In the genomic region with DNA sequence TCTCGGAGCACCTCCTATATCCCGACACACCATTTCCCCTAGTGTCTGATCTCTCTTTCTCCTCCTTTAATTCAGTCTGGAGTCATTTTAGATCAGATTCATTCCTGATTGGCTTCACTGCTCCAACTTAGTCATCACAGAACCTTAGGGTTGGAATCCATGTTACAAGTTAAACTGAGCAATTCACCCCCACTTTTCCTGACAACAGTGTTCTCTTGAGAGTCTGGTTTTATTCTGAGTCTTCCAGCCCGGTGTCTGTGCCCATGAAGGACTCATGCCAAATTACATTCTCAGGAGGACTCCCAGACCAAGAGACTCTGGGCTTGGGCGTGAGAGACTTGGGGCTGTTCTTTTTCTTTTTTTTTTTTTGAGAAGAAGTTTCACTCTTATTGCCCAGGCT, we compare ENCODE assay signal across 14 cellular contexts. TPM values are rescaled to one million over a fixed set of nuclear protein-coding genes. Genes with fewer than 3 reads are reported as not detected.
DNase-seq lines count a peak whose midpoint lies in the region; ATAC-seq, FAIRE-seq and TF ChIP-seq lines count a peak whose summit lies in the region.
"Had no signal": no experiment of that assay in that cellular context is flagged by ENCODE, and none has a peak within 500 bp of the region (broad histone marks: within the 10 kb centered on the region; RNA-seq: fewer than 3 reads in every experiment).

No MANE protein-coding gene starts in this region.

- H3K4me3 ChIP-seq in A549 (no peak overlapping the region), SJSA1 (no peak overlapping the region), prostate gland (no peak overlapping the region), H7 (ENCODE audit: insufficient read depth, low read depth, low read length) (no peak overlapping the region)

- peaks cover 23% of the 10 kb centered on the region for H3K36me3 Mint-ChIP-seq in activated CD4-positive, alpha-beta memory T cell treated with anti-CD3 and anti-CD28 coated beads, Interleukin-2, amount 10 ng/mL, durations not matched to agents 7 days and 5 days (ENCODE audit: low read depth)

- ATAC-seq in A549 (no peak), HG03571 (IDR thresholded peaks at IDR 0.05; ENCODE audit: unreplicated experiment) (no peak)
- ATAC-seq: T-helper 17 cell had no signal

- no peaks in the 10 kb centered on the region for H3K27me3 ChIP-seq in SJSA1 (replicated peaks)
- H3K27me3 ChIP-seq in prostate gland (replicated peaks; ENCODE audit: insufficient read depth) = no peaks in the 10 kb centered on the region
- no peaks in the 10 kb centered on the region for H3K27me3 ChIP-seq in H7 (ENCODE audit: control insufficient read depth, insufficient read depth, low read length)

- no peak for TF ChIP-seq RAD21 in A549 (conservative IDR thresholded peaks at IDR 0.05 in 1 of 2, IDR thresholded peaks at IDR 0.05 in 1 of 2)

- no peak for TF ChIP-seq EP300 in A549 (IDR thresholded peaks at IDR 0.05)

- CTCF ChIA-PET in A549 (lab: Yijun Ruan, JAX) = interaction anchor here (3.0 kb wide), 1 partner anchor 471 kb away, joined by 13 read pairs; no protein-coding TSS in a partner anchor
- CTCF ChIA-PET in activated CD4-positive, alpha-beta memory T cell treated with anti-CD3 and anti-CD28 coated beads, Interleukin-2, amount 10 ng/mL, durations not matched to agents 7 days and 5 days (lab: Charles Lee) = no interaction called here

- no peak for FAIRE-seq in A549 (lab: Jason Lieb, UNC)
- FAIRE-seq: GM12892 had no signal

- H3K27ac ChIP-seq in A549 = peak overlapping the region; percentile 98 to 99
- H3K27ac ChIP-seq in SJSA1 = peak overlapping the region; percentile 53
- peak overlapping the region; percentile 75 to 76 for H3K27ac ChIP-seq in prostate gland

- no peaks in the 10 kb centered on the region for H3K9me3 Mint-ChIP-seq in activated CD4-positive, alpha-beta memory T cell treated with anti-CD3 and anti-CD28 coated beads, Interleukin-2, amount 10 ng/mL, durations not matched to agents 7 days and 5 days

- peaks cover 76% of the 10 kb centered on the region for H3K4me1 ChIP-seq in A549
- H3K4me1 ChIP-seq in SJSA1 (replicated peaks) = peaks cover 65% of the 10 kb centered on the region
- peaks cover 7% of the 10 kb centered on the region for H3K4me1 ChIP-seq in prostate gland (replicated peaks)

- no peaks in the 10 kb centered on the region for H3K27me3 Mint-ChIP-seq in activated CD4-positive, alpha-beta memory T cell treated with anti-CD3 and anti-CD28 coated beads, Interleukin-2, amount 10 ng/mL, durations not matched to agents 7 days and 5 days
- H3K27me3 Mint-ChIP-seq: T-helper 17 cell had no signal

- WGBS in A549 (ENCODE audit: missing lambda C conversion rate) = 80% methylated on average over 4 of the region's 4 CpGs
- 78% methylated on average over 4 of the region's 4 CpGs for WGBS in prostate gland

- no peak overlapping the region for H3K4me3 Mint-ChIP-seq in activated CD4-positive, alpha-beta memory T cell treated with anti-CD3 and anti-CD28 coated beads, Interleukin-2, amount 10 ng/mL, durations not matched to agents 7 days and 5 days
- H3K4me3 Mint-ChIP-seq: T-helper 17 cell had no signal

- H3K4me2 ChIP-seq in A549 = peak overlapping the region; percentile 91

- POLR2A ChIA-PET in A549 (lab: Yijun Ruan, JAX) = no interaction called here
- POLR2A ChIA-PET in activated CD4-positive, alpha-beta memory T cell treated with anti-CD3 and anti-CD28 coated beads, Interleukin-2, amount 10 ng/mL, durations not matched to agents 7 days and 5 days (lab: Charles Lee) = no interaction called here

- no peak overlapping the region for H3K27ac Mint-ChIP-seq in activated CD4-positive, alpha-beta memory T cell treated with anti-CD3 and anti-CD28 coated beads, Interleukin-2, amount 10 ng/mL, durations not matched to agents 7 days and 5 days
- H3K27ac Mint-ChIP-seq: T-helper 17 cell had no signal

- H3K4me1 Mint-ChIP-seq in activated CD4-positive, alpha-beta memory T cell treated with anti-CD3 and anti-CD28 coated beads, Interleukin-2, amount 10 ng/mL, durations not matched to agents 7 days and 5 days = peaks cover 2% of the 10 kb centered on the region

- no peak for TF ChIP-seq POLR2A in A549 (IDR thresholded peaks at IDR 0.05; ENCODE audit: low read length)
- no peak for TF ChIP-seq POLR2A in prostate gland (IDR thresholded peaks at IDR 0.05)

- no peak for DNase-seq in A549 (ENCODE audit: low read depth in 1 of 2, low spot score in 1 of 2)
- no peak for DNase-seq in SJSA1 (ENCODE audit: low read depth in 1 of 2, low spot score in 2 of 2)
- peak; percentile 50 for DNase-seq in glomerular visceral epithelial cell (ENCODE audit: extremely low spot score)
- no peak for DNase-seq in prostate gland (ENCODE audit: low spot score)
- DNase-seq in H7 = no peak
- DNase-seq in LoVo (ENCODE audit: low spot score) = no peak
- DNase-seq in activated CD4-positive, alpha-beta memory T cell treated with anti-CD3 and anti-CD28 coated beads, Interleukin-2, amount 10 ng/mL, durations not matched to agents 7 days and 5 days = no peak
- DNase-seq: activated CD4-positive, alpha-beta T cell treated with anti-CD3 and anti-CD28 coated beads, Interleukin-2, amount 50 U/mL, for 4 hours; DND-41; GOT3; OCI-M1; T-helper 17 cell had no signal

- no peak for TF ChIP-seq CTCF in A549 (IDR thresholded peaks at IDR 0.05)
- no peak for TF ChIP-seq CTCF in prostate gland (IDR thresholded peaks at IDR 0.05)

- no peaks in the 10 kb centered on the region for H3K9me3 ChIP-seq in A549
- no peaks in the 10 kb centered on the region for H3K9me3 ChIP-seq in SJSA1 (replicated peaks)
- H3K9me3 ChIP-seq in prostate gland = no peaks in the 10 kb centered on the region

- intact Hi-C loops in prostate gland (cut with DNase I) = no loop called here

- H3K36me3 ChIP-seq in SJSA1 (peaks cover 43% of the 10 kb centered on the region), prostate gland (no peaks in the 10 kb centered on the region), H7 (replicated peaks; ENCODE audit: control insufficient read depth, insufficient read depth, low read length) (no peaks in the 10 kb centered on the region)

TF ChIP-seq in A549, 52 proteins besides CTCF, POLR2A, EP300 and RAD21 (continues in another document):
- TF ChIP-seq PHF8 (IDR thresholded peaks at IDR 0.05; ENCODE audit: borderline replicate concordance, low read depth) = no peak
- TF ChIP-seq SREBF2 (IDR thresholded peaks at IDR 0.05) = no peak
- TF ChIP-seq RARB (CRISPR knock-in tag; IDR thresholded peaks at IDR 0.05) = no peak
- no peak for TF ChIP-seq POLR2AphosphoS2 (conservative IDR thresholded peaks at IDR 0.05; ENCODE audit: low read length)
- TF ChIP-seq, protein P1, sequence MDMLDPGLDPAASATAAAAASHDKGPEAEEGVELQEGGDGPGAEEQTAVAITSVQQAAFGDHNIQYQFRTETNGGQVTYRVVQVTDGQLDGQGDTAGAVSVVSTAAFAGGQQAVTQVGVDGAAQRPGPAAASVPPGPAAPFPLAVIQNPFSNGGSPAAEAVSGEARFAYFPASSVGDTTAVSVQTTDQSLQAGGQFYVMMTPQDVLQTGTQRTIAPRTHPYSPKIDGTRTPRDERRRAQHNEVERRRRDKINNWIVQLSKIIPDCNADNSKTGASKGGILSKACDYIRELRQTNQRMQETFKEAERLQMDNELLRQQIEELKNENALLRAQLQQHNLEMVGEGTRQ (IDR thresholded peaks at IDR 0.05) = no peak
- TF ChIP-seq SMC3 (IDR thresholded peaks at IDR 0.05) = no peak
- no peak for TF ChIP-seq ZSCAN20 (CRISPR knock-in tag; IDR thresholded peaks at IDR 0.05)
- TF ChIP-seq, protein P2, sequence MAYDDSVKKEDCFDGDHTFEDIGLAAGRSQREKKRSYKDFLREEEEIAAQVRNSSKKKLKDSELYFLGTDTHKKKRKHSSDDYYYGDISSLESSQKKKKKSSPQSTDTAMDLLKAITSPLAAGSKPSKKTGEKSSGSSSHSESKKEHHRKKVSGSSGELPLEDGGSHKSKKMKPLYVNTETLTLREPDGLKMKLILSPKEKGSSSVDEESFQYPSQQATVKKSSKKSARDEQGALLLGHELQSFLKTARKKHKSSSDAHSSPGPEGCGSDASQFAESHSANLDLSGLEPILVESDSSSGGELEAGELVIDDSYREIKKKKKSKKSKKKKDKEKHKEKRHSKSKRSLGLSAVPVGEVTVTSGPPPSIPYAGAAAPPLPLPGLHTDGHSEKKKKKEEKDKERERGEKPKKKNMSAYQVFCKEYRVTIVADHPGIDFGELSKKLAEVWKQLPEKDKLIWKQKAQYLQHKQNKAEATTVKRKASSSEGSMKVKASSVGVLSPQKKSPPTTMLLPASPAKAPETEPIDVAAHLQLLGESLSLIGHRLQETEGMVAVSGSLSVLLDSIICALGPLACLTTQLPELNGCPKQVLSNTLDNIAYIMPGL (CRISPR knock-in tag; IDR thresholded peaks at IDR 0.05; ENCODE audit: borderline replicate concordance) = no peak
- TF ChIP-seq, protein P3, sequence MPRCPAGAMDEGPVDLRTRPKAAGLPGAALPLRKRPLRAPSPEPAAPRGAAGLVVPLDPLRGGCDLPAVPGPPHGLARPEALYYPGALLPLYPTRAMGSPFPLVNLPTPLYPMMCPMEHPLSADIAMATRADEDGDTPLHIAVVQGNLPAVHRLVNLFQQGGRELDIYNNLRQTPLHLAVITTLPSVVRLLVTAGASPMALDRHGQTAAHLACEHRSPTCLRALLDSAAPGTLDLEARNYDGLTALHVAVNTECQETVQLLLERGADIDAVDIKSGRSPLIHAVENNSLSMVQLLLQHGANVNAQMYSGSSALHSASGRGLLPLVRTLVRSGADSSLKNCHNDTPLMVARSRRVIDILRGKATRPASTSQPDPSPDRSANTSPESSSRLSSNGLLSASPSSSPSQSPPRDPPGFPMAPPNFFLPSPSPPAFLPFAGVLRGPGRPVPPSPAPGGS (IDR thresholded peaks at IDR 0.05) = no peak
- TF ChIP-seq BHLHE40 (IDR thresholded peaks at IDR 0.05; ENCODE audit: low read depth, low read length) = no peak
- TF ChIP-seq, protein P4, sequence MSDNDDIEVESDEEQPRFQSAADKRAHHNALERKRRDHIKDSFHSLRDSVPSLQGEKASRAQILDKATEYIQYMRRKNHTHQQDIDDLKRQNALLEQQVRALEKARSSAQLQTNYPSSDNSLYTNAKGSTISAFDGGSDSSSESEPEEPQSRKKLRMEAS (IDR thresholded peaks at IDR 0.05) = no peak
- TF ChIP-seq ZNF302 (CRISPR knock-in tag; IDR thresholded peaks at IDR 0.05) = no peak
- no peak for TF ChIP-seq RFX5 (IDR thresholded peaks at IDR 0.05)
- no peak for TF ChIP-seq ESRRA (IDR thresholded peaks at IDR 0.05; ENCODE audit: borderline replicate concordance, low read length)

RNA-seq across cellular contexts. Expression of a gene that starts 57.5 kb away (rescaled TPM):
- polyA plus RNA-seq in A549 (2011; rRNA removed) (30.4 and 30.8 TPM in 2 replicates), A549 (2017; fragmentation: RNase III; extraction: RNeasy Plus Mini Kit Qiagen cat#74134 plus additional on column Dnase treatment) (11.0 to 14.9 TPM (median 12.2 TPM) in 3 replicates)
- 3.4 and 5.3 TPM in 2 replicates for polyA plus RNA-seq in A549 (2012; cell fraction: cytosol; rRNA removed)
- polyA plus RNA-seq in A549 (2012; cell fraction: nucleus; rRNA removed) = 11.9 and 13.1 TPM in 2 replicates
- polyA minus RNA-seq in A549 (2011; rRNA and poly(A)+ RNA removed) = 405 and 592 TPM in 2 replicates
- 64.6 and 132 TPM in 2 replicates for total RNA-seq in SJSA1 (2014; rRNA removed; shearing (Covaris generic))
- total RNA-seq in prostate gland = 100 to 1,000 TPM; 219 to 248 TPM
- 14.5 and 18.8 TPM in 2 replicates for total RNA-seq in H7 (2014; rRNA removed; shearing (Covaris generic))
- total RNA-seq in activated CD4-positive, alpha-beta memory T cell treated with anti-CD3 and anti-CD28 coated beads, Interleukin-2, amount 10 ng/mL, durations not matched to agents 7 days and 5 days = 10 to 100 TPM; 51.4 to 52.4 TPM
